Comparison of ENCODE assay signal across 8 cellular contexts in genomic region chr10:132540456-132540855, GRCh38. TPM values are rescaled to one million over a fixed set of nuclear protein-coding genes. Genes with fewer than 3 reads are reported as not detected.
DNase-seq lines count a peak whose midpoint lies in the region; ATAC-seq, FAIRE-seq and TF ChIP-seq lines count a peak whose summit lies in the region.

No MANE protein-coding gene starts in this region.

- CTCF ChIA-PET in MCF 10A (lab: Yijun Ruan, JAX) = interaction anchor here (2.5 kb wide), 1 partner anchor 81 kb away, joined by 8 read pairs; no protein-coding TSS in a partner anchor
- CTCF ChIA-PET in mammary epithelial cell (lab: Charles Lee; ENCODE audit: low non-redundant PET) = no interaction called here
- CTCF ChIA-PET in GM12878 (lab: Yijun Ruan, JAX) = interaction anchor here (0.7 to 4.5 kb wide), 13 partner anchors 11 to 96 kb away, joined by 3 to 27 read pairs (median 7); no protein-coding TSS in a partner anchor

- H3K4me1 Mint-ChIP-seq in MCF 10A (ENCODE audit: insufficient read depth, unreplicated experiment) = peaks cover 29% of the 10 kb centered on the region

- H3K27ac Mint-ChIP-seq in MCF 10A (ENCODE audit: low read depth, unreplicated experiment) = no peak overlapping the region

- FAIRE-seq in GM12878 (lab: Jason Lieb, UNC) = peak; percentile 18

- H3K4me3 Mint-ChIP-seq in MCF 10A (ENCODE audit: unreplicated experiment) = peak overlapping the region; percentile 18

- dilution Hi-C loops in mammary epithelial cell (cut with HindIII; ENCODE audit: low sequenced_read_pairs) = no loop called here

- TF ChIP-seq POLR2A in GM12878 (IDR thresholded peaks at IDR 0.05; ENCODE audit: low read depth, low read length) = no peak
- TF ChIP-seq POLR2A in erythroblast (IDR thresholded peaks at IDR 0.05; ENCODE audit: low read length) = no peak

- RAD21 ChIA-PET in GM12878 (lab: Charles Lee; ENCODE audit: unreplicated experiment) = interaction anchor here (0.9 to 6.1 kb wide), 13 partner anchors 11 to 98 kb away, joined by 3 to 91 read pairs (median 16); no protein-coding TSS in a partner anchor

- intact Hi-C loops in MCF 10A (cut with micrococcal nuclease) = no loop called here
- intact Hi-C loops in mammary epithelial cell (cut with micrococcal nuclease) = no loop called here
- intact Hi-C loops in GM12878 (cut with micrococcal nuclease; ENCODE audit: unreplicated experiment) = no loop called here
- intact Hi-C loops in left lung (cut with DNase I) = no loop called here

- TF ChIP-seq RAD21 in GM12878 (IDR thresholded peaks at IDR 0.05; ENCODE audit: insufficient read depth, low read depth, low read length) = no peak

- DNase-seq in MCF 10A (ENCODE audit: unreplicated experiment) = no peak
- no peak for DNase-seq in mammary epithelial cell
- no peak for DNase-seq in GM12878 (ENCODE audit: low read depth, low spot score)
- DNase-seq in left lung = peak in 1 of 2 donors; percentile 33
- DNase-seq in T-helper 9 cell = no peak
- DNase-seq in erythroblast (lab: John Stamatoyannopoulos, UW) = no peak

- no peak for TF ChIP-seq CTCF in MCF 10A (IDR thresholded peaks at IDR 0.05; ENCODE audit: unreplicated experiment)
- TF ChIP-seq CTCF in mammary epithelial cell (conservative IDR thresholded peaks at IDR 0.05 in 1 of 2, IDR thresholded peaks at IDR 0.05 in 1 of 2; ENCODE audit: extremely low read depth in 1 of 2, insufficient read depth in 1 of 2, low read depth in 1 of 2, low read length in 2 of 2) = no peak
- peak in 1 of 3 experiments; percentile 26; a peak in 1 of 6 replicates for TF ChIP-seq CTCF in GM12878 (IDR thresholded peaks at IDR 0.05 in 2 of 3, conservative IDR thresholded peaks at IDR 0.05 in 1 of 3; ENCODE audit: control insufficient read depth in 2 of 3, extremely low read depth in 1 of 3, insufficient read depth in 1 of 3, low read depth in 3 of 3, low read length in 3 of 3)
- TF ChIP-seq CTCF in left lung (IDR thresholded peaks at IDR 0.05) = no peak

- no peaks in the 10 kb centered on the region for H3K36me3 Mint-ChIP-seq in MCF 10A (ENCODE audit: insufficient read depth, unreplicated experiment)

- in situ Hi-C loops in mammary epithelial cell (cut with MboI; ENCODE audit: low sequenced_read_pairs in 2 of 2) (no loop called here), GM12878 (cut with MboI) (no loop called here)

- no TSS peak for BruUV-seq in MCF 10A (replicated peaks; lab: Mats Ljungman, UMichigan)
- no TSS peak for BruUV-seq in mammary epithelial cell (replicated peaks; lab: Mats Ljungman, UMichigan)
- BruUV-seq in GM12878 (replicated peaks; lab: Mats Ljungman, UMichigan) = no TSS peak

- no peaks in the 10 kb centered on the region for H3K9me3 ChIP-seq in mammary epithelial cell (replicated peaks; ENCODE audit: insufficient read depth, low read length)
- H3K9me3 ChIP-seq in GM12878 (replicated peaks; ENCODE audit: control insufficient read depth, insufficient read depth, low read length) = no peaks in the 10 kb centered on the region
- no peaks in the 10 kb centered on the region for H3K9me3 ChIP-seq in left lung

- no peak for TF ChIP-seq EP300 in GM12878 (IDR thresholded peaks at IDR 0.05; ENCODE audit: borderline replicate concordance in 1 of 2, control insufficient read depth in 1 of 2, low read depth in 2 of 2, low read length in 2 of 2)

- no peak overlapping the region for H2AFZ ChIP-seq in mammary epithelial cell (ENCODE audit: low read depth, low read length)
- no peak overlapping the region for H2AFZ ChIP-seq in GM12878 (ENCODE audit: control insufficient read depth, low read depth, low read length)

- SMC1A ChIA-PET in GM12878 (lab: Charles Lee; ENCODE audit: uncharacterized antibody, unreplicated experiment) = interaction anchor here (0.6 to 5.5 kb wide), 14 partner anchors 11 to 92 kb away, joined by 3 to 61 read pairs (median 6); no protein-coding TSS in a partner anchor

- no peaks in the 10 kb centered on the region for H3K27me3 Mint-ChIP-seq in MCF 10A (ENCODE audit: insufficient read depth, unreplicated experiment)

- no peaks in the 10 kb centered on the region for H4K20me1 ChIP-seq in mammary epithelial cell (ENCODE audit: insufficient read depth, low read length)
- peaks cover 3% of the 10 kb centered on the region for H4K20me1 ChIP-seq in GM12878 (ENCODE audit: control insufficient read depth, insufficient read depth)

- POLR2A ChIA-PET in MCF 10A (lab: Yijun Ruan, JAX) = interaction anchor here (1.5 kb wide), 1 partner anchor 31 kb away, joined by 4 read pairs; no protein-coding TSS in a partner anchor
- POLR2A ChIA-PET in GM12878 (lab: Charles Lee) = interaction anchor here (1.0 to 4.6 kb wide), 9 partner anchors 10 to 640 kb away, joined by 3 to 29 read pairs (median 7); partner anchors contain the start of gene PPP2R2D

- H3K9me3 Mint-ChIP-seq in MCF 10A (ENCODE audit: unreplicated experiment) = no peaks in the 10 kb centered on the region

- H3K4me2 ChIP-seq in mammary epithelial cell (ENCODE audit: insufficient read depth, low read depth, low read length) (no peak overlapping the region), GM12878 (ENCODE audit: control insufficient read depth, insufficient read depth) (peak overlapping the region; percentile 92)

- H3K4me1 ChIP-seq in mammary epithelial cell (ENCODE audit: insufficient read depth, low read length) (peaks cover 13% of the 10 kb centered on the region), GM12878 (ENCODE audit: control insufficient read depth, insufficient read depth, low read length) (peaks cover 35% of the 10 kb centered on the region), left lung (peaks cover 25 to 81% of the 10 kb centered on the region in 2 donors), urinary bladder (ENCODE audit: insufficient read depth) (no peaks in the 10 kb centered on the region)

- 91% methylated on average over 12 of the region's 12 CpGs for WGBS in mammary epithelial cell (ENCODE audit: low coverage, missing lambda C conversion rate)
- 57% methylated on average over 12 of the region's 12 CpGs for WGBS in GM12878 (ENCODE audit: insufficient coverage, insufficient replicate concordance, low lambda C conversion rate, missing lambda C conversion rate)
- 14% methylated on average over 12 of the region's 12 CpGs for WGBS in urinary bladder

- H3K36me3 ChIP-seq in mammary epithelial cell (ENCODE audit: insufficient read depth, low read length) = no peaks in the 10 kb centered on the region
- no peaks in the 10 kb centered on the region for H3K36me3 ChIP-seq in GM12878 (ENCODE audit: control insufficient read depth in 2 of 2, insufficient read depth in 2 of 2, low read length in 1 of 2)
- H3K36me3 ChIP-seq in left lung = no peaks in the 10 kb centered on the region
- H3K36me3 ChIP-seq in urinary bladder (ENCODE audit: insufficient read depth) = no peaks in the 10 kb centered on the region

- no peak overlapping the region for H3K27ac ChIP-seq in mammary epithelial cell (ENCODE audit: insufficient read depth, low read depth, low read length)
- H3K27ac ChIP-seq in GM12878 (ENCODE audit: control insufficient read depth, insufficient read depth) = no peak overlapping the region
- peak overlapping the region; percentile 10 to 78 for H3K27ac ChIP-seq in left lung
- H3K27ac ChIP-seq in urinary bladder (ENCODE audit: low read depth) = peak overlapping the region; percentile 27

- H3K9ac ChIP-seq in mammary epithelial cell (ENCODE audit: insufficient read depth, low read length) (no peak overlapping the region), GM12878 (ENCODE audit: control insufficient read depth, insufficient read depth, low read length) (no peak overlapping the region)

- H3K4me3 ChIP-seq in mammary epithelial cell (replicated peaks in 1 of 3; ENCODE audit: insufficient read depth in 1 of 3, low read depth in 2 of 3, low read length in 3 of 3) = no peak overlapping the region
- peak overlapping the region; percentile 78; the same call in 1 of the 2 replicates for H3K4me3 ChIP-seq in GM12878
- H3K4me3 ChIP-seq in left lung = no peak overlapping the region
- peak overlapping the region; percentile 11 for H3K4me3 ChIP-seq in urinary bladder (ENCODE audit: low read depth, low read length)

- no peaks in the 10 kb centered on the region for H3K27me3 ChIP-seq in mammary epithelial cell (ENCODE audit: insufficient read depth, low read length)
- no peaks in the 10 kb centered on the region; a peak in 1 of 4 replicates for H3K27me3 ChIP-seq in GM12878 (replicated peaks in 1 of 2; ENCODE audit: control insufficient read depth in 2 of 2, insufficient read depth in 2 of 2, low read length in 1 of 2)
- H3K27me3 ChIP-seq in left lung = no peaks in the 10 kb centered on the region

- no peak for ATAC-seq in GM12878
- no peak for ATAC-seq in left lung
- no peak for ATAC-seq in GM21619 (IDR thresholded peaks at IDR 0.05; ENCODE audit: unreplicated experiment)

- H3K79me2 ChIP-seq in mammary epithelial cell (ENCODE audit: insufficient read depth, low read length) (peaks cover 64% of the 10 kb centered on the region), GM12878 (ENCODE audit: control insufficient read depth, insufficient read depth, low read length) (peaks cover 21% of the 10 kb centered on the region)

TF ChIP-seq in GM12878, 131 proteins besides CTCF, POLR2A, EP300 and RAD21 (continues in another document):
- TF ChIP-seq MEF2B (IDR thresholded peaks at IDR 0.05; ENCODE audit: partially characterized antibody, poor library complexity, severe bottlenecking) (peak; percentile 76), NFYA (IDR thresholded peaks at IDR 0.05; ENCODE audit: borderline replicate concordance, low read depth, low read length) (no peak)

RNA-seq across cellular contexts. Expression of gene INPP5A, which starts 2.9 kb away (rescaled TPM):
- total RNA-seq in MCF 10A (2022) (14.2 and 14.7 TPM in 2 replicates), mammary epithelial cell (10 to 100 TPM; 18.0 to 18.7 TPM), GM12878 (2014; rRNA removed) (9.3 and 12.8 TPM in 2 replicates), GM12878 (2014; rRNA removed; fragmentation: Illumina TruSeq; extraction: Trizol) (7.8 and 8.8 TPM in 2 replicates), GM12878 (2021) (13.3 and 15.0 TPM in 2 replicates), left lung (10 to 100 TPM; 32.0 to 37.0 TPM), urinary bladder (61.0 TPM)
- polyA plus RNA-seq in mammary epithelial cell (17.3 TPM), GM12878 (2011; rRNA removed) (12.3 and 14.7 TPM in 2 replicates), GM12878 (2014; fragmentation: Illumina TruSeq; extraction: Trizol) (4.8 and 4.9 TPM in 2 replicates), GM12878 (2014; fragmentation: Nextera tagmentation; extraction: Ambion mirVana) (1 to 10 TPM in 1 of 2 experiments, under 1 TPM in 1; 0.52 to 1.7 TPM), GM12878 (2014; rRNA removed) (8.0 and 9.0 TPM in 2 replicates), GM12878 (2016; fragmentation: Nextera tagmentation; extraction: Ambion mirVana) (under 1 TPM; 0.69 to 0.74 TPM), urinary bladder (66.2 TPM)
- 18.8 TPM for polyA minus RNA-seq in mammary epithelial cell
- 48.1 and 49.5 TPM in 2 replicates for total RNA-seq in GM12878 (2013; cell fraction: nucleolus; rRNA removed)
- 2.9 TPM for polyA plus RNA-seq in GM12878 (2011; ENCODE audit: low read depth)
- polyA plus RNA-seq in GM12878 (2011; cell fraction: cytosol; rRNA removed) = 11.5 and 13.5 TPM in 2 replicates
- 22.4 and 29.0 TPM in 2 replicates for polyA plus RNA-seq in GM12878 (2011; cell fraction: nucleus; rRNA removed)
- polyA plus RNA-seq in GM12878 (2012) = 3.6 and 5.4 TPM in 2 replicates
- 18.4 and 20.3 TPM in 2 replicates for polyA minus RNA-seq in GM12878 (2011; rRNA and poly(A)+ RNA removed)
- 8.1 and 10.2 TPM in 2 replicates for polyA minus RNA-seq in GM12878 (2011; cell fraction: cytosol; rRNA and poly(A)+ RNA removed)
- 27.4 and 28.0 TPM in 2 replicates for polyA minus RNA-seq in GM12878 (2011; cell fraction: nucleus; rRNA and poly(A)+ RNA removed)

Comparison
In these comparisons a context has a peak if more than half of its experiments do, and no peak if none do; other contexts are left out.
1. H3K27ac ChIP-seq: peak in left lung (2 of 2) and urinary bladder (single experiment); none in mammary epithelial cell (single experiment) and GM12878 (single experiment).
2. H3K4me3 ChIP-seq: peak in GM12878 (single experiment) and urinary bladder (single experiment); none in mammary epithelial cell (0 of 3) and left lung (0 of 2).